Comparison of ENCODE assay signal across 8 cellular contexts in the genomic region with DNA sequence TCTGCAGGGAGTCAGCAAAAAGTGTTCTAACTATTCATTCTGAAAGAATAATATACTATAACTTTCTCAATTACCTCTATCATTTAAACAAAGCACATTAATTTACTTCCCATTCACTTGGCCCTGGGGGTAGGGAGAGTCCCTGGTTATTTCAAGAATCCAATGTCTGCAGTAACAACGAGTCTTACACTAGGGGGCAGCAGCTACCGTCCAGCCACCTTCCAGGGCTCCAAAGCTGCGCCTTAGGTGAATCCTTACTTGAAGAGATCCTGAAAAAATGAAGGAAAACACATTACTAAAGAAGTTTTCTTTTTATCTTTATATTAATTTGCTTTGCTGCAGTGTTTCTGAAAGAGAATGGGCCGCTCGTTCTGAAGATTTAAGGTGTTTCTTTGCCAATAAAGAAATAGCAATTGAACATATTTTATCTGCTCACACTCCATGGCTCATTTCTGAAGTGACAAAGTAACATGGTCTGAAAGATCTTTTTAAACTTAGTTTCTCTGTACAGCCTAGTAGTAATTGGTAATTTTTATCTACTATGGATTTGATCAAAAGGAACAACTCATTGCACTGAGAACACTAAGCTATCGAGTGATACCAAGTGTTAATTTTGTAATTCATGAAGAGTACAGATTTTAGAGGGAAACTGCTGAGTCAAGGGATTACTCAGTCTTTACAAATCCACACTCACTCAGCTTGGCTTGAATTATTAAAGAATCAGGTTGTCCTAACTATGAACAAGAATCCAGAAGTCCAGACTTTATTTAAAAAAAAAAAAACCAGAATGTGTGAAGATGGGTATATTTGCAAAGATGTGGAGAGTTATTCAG. TPM values are rescaled to one million over a fixed set of nuclear protein-coding genes. Genes with fewer than 3 reads are reported as not detected.
DNase-seq lines count a peak whose midpoint lies in the region; ATAC-seq and TF ChIP-seq lines count a peak whose summit lies in the region.

No MANE protein-coding gene starts in this region.

- peak; percentile 84 for ATAC-seq in GM19438 (IDR thresholded peaks at IDR 0.05; ENCODE audit: low read depth, unreplicated experiment)

- peak; percentile 98 for TF ChIP-seq CTCF in C4-2B (conservative IDR thresholded peaks at IDR 0.05)
- peak; percentile 61 to 93 (median 88) for TF ChIP-seq CTCF in Peyer's patch (IDR thresholded peaks at IDR 0.05)
- TF ChIP-seq CTCF in fibroblast of mammary gland (conservative IDR thresholded peaks at IDR 0.05; ENCODE audit: control insufficient read depth, insufficient read depth, low read depth, low read length), result peak; percentile 97
- peak; percentile 98 for TF ChIP-seq CTCF in neural progenitor cell (IDR thresholded peaks at IDR 0.05)
- TF ChIP-seq CTCF in tibial nerve (IDR thresholded peaks at IDR 0.05), result peak; percentile 83 to 94 (median 89)

- H3K9me3 Mint-ChIP-seq in activated T-cell treated with anti-CD3 and anti-CD28 coated beads, Interleukin-2, amount 50 U/mL, for 24 hours, result no peaks in the 10 kb centered on the region
- no peaks in the 10 kb centered on the region for H3K9me3 Mint-ChIP-seq in neural progenitor cell

- TF ChIP-seq EP300 in Ishikawa (IDR thresholded peaks at IDR 0.05; ENCODE audit: borderline replicate concordance), result no peak
- peak in 1 of 2 donors; percentile 39 for TF ChIP-seq EP300 in tibial nerve (IDR thresholded peaks at IDR 0.05)

- no peak for TF ChIP-seq POLR2A in Peyer's patch (IDR thresholded peaks at IDR 0.05)
- no peak for TF ChIP-seq POLR2A in tibial nerve (IDR thresholded peaks at IDR 0.05)

- H3K4me1 Mint-ChIP-seq in activated T-cell treated with anti-CD3 and anti-CD28 coated beads, Interleukin-2, amount 50 U/mL, for 24 hours (ENCODE audit: low read depth), result peaks cover 2% of the 10 kb centered on the region
- H3K4me1 Mint-ChIP-seq in neural progenitor cell, result no peaks in the 10 kb centered on the region

- H3K9ac ChIP-seq in neural progenitor cell, result no peak overlapping the region

- no peaks in the 10 kb centered on the region for H3K79me2 ChIP-seq in neural progenitor cell (ENCODE audit: low read depth)

- H3K4me3 ChIP-seq in Peyer's patch (no peak overlapping the region), fibroblast of mammary gland (ENCODE audit: control insufficient read depth, low read depth, low read length) (no peak overlapping the region), neural progenitor cell (no peak overlapping the region), tibial nerve (no peak overlapping the region)

- H3K27me3 Mint-ChIP-seq in activated T-cell treated with anti-CD3 and anti-CD28 coated beads, Interleukin-2, amount 50 U/mL, for 24 hours, result peaks cover 12% of the 10 kb centered on the region
- no peaks in the 10 kb centered on the region for H3K27me3 Mint-ChIP-seq in neural progenitor cell (ENCODE audit: insufficient read depth, low read depth)

- H3K4me2 ChIP-seq in neural progenitor cell, result no peak overlapping the region

- peak overlapping the region; percentile 60 for H2AFZ ChIP-seq in neural progenitor cell (replicated peaks)

- H3K27me3 ChIP-seq in Peyer's patch (no peaks in the 10 kb centered on the region), neural progenitor cell (no peaks in the 10 kb centered on the region), tibial nerve (no peaks in the 10 kb centered on the region)

- TF ChIP-seq RAD21 in Ishikawa (IDR thresholded peaks at IDR 0.05; ENCODE audit: low read depth), result peak; percentile 99

- H3K4me3 Mint-ChIP-seq in activated T-cell treated with anti-CD3 and anti-CD28 coated beads, Interleukin-2, amount 50 U/mL, for 24 hours, result no peak overlapping the region
- no peak overlapping the region for H3K4me3 Mint-ChIP-seq in neural progenitor cell

- H3K4me1 ChIP-seq in Peyer's patch (peaks cover 0 to 7% (median 0%) of the 10 kb centered on the region in 4 donors), neural progenitor cell (no peaks in the 10 kb centered on the region), tibial nerve (peaks cover 0 to 8% (median 0%) of the 10 kb centered on the region in 4 donors)

- no peaks in the 10 kb centered on the region for H3K36me3 Mint-ChIP-seq in activated T-cell treated with anti-CD3 and anti-CD28 coated beads, Interleukin-2, amount 50 U/mL, for 24 hours (ENCODE audit: low read depth)
- H3K36me3 Mint-ChIP-seq in neural progenitor cell, result no peaks in the 10 kb centered on the region

- WGBS in tibial nerve, 2 donors, result 10 to 13% methylated on average over 6 of the region's 6 CpGs

- no peak overlapping the region for H3K27ac Mint-ChIP-seq in activated T-cell treated with anti-CD3 and anti-CD28 coated beads, Interleukin-2, amount 50 U/mL, for 24 hours
- no peak overlapping the region for H3K27ac Mint-ChIP-seq in neural progenitor cell

- H3K36me3 ChIP-seq in Peyer's patch, result no peaks in the 10 kb centered on the region
- no peaks in the 10 kb centered on the region for H3K36me3 ChIP-seq in neural progenitor cell
- H3K36me3 ChIP-seq in tibial nerve, result no peaks in the 10 kb centered on the region

- H3F3A ChIP-seq in neural progenitor cell (ENCODE audit: low read depth), result no peaks in the 10 kb centered on the region

- H3K9me3 ChIP-seq in Peyer's patch, result no peaks in the 10 kb centered on the region
- H3K9me3 ChIP-seq in neural progenitor cell (ENCODE audit: low read depth), result no peaks in the 10 kb centered on the region
- no peaks in the 10 kb centered on the region for H3K9me3 ChIP-seq in tibial nerve

- H4K20me1 ChIP-seq in neural progenitor cell (ENCODE audit: low read depth), result no peaks in the 10 kb centered on the region

- DNase-seq in Peyer's patch (peak; percentile 38 to 81 (median 68)), fibroblast of mammary gland (ENCODE audit: low read depth) (peak; percentile 80), neural progenitor cell (ENCODE audit: low spot score) (peak; percentile 81), tibial nerve (ENCODE audit: low spot score in 2 of 2) (peak in 1 of 2 donors; percentile 48)
- peak; percentile 54 for DNase-seq in activated T-cell treated with anti-CD3 and anti-CD28 coated beads, Interleukin-2, amount 50 U/mL, for 24 hours

- H3K27ac ChIP-seq in C4-2B (no peak overlapping the region), Peyer's patch (no peak overlapping the region), neural progenitor cell (no peak overlapping the region), tibial nerve (no peak overlapping the region)

TF ChIP-seq in Ishikawa, 13 proteins besides CTCF, POLR2A, EP300 and RAD21:
- TF ChIP-seq TEAD4 (IDR thresholded peaks at IDR 0.05) (peak; percentile 55; the same call in 1 of the 2 replicates), FOXM1 (IDR thresholded peaks at IDR 0.05; ENCODE audit: borderline replicate concordance, low read depth) (no peak)

RNA-seq across cellular contexts. Expression of gene BHLHE41, which starts 27.6 kb away (rescaled TPM):
- total RNA-seq in Peyer's patch (10 to 100 TPM in 1 of 4 donors, 1 to 10 TPM in 2, under 1 TPM in 1; 0.18 to 11.6 (median 2.2) TPM), neural progenitor cell (ENCODE audit: low replicate concordance) (0.12 TPM in 1 of 2 replicates, not detected in the other), tibial nerve (10 to 100 TPM in 2 of 4 donors, 1 to 10 TPM in 2; 6.5 to 12.7 (median 9.9) TPM)
